ENCODE assay signal across 32 cellular contexts in genomic region chr18:37458697-37459096, GRCh38.
"Had no signal": no experiment of that assay in that cellular context is flagged by ENCODE, and none has a peak within 500 bp of the region (broad histone marks: within the 10 kb centered on the region; RNA-seq: fewer than 3 reads in every experiment).

No MANE protein-coding gene starts in this region.

- H3K4me1 ChIP-seq: ascending aorta had no signal

- H3K27ac ChIP-seq: ascending aorta, cardiac muscle cell, VCaP had no signal

- H3K9me3 ChIP-seq: ascending aorta had no signal

- H3K9me3 Mint-ChIP-seq: activated B cell treated with CpG ODN at 0.5 μM for 24 hours; activated CD4-positive, alpha-beta memory T cell treated with anti-CD3 and anti-CD28 coated beads for 36 hours; activated CD4-positive, alpha-beta T cell treated with anti-CD3 and anti-CD28 coated beads, Interleukin-2, amount 10 ng/mL, durations not matched to agents 24 days and 14 days; activated CD8-positive, alpha-beta T cell treated with anti-CD3 and anti-CD28 coated beads for 36 hours; activated naive CD4-positive, alpha-beta T cell treated with anti-CD3 and anti-CD28 coated beads, Interleukin-2, amount 10 ng/mL, durations not matched to agents 7 days and 5 days; activated naive CD4-positive, alpha-beta T cell treated with anti-CD3 and anti-CD28 coated beads, Interleukin-2, amount 50 U/mL, for 24 hours; activated naive CD8-positive, alpha-beta T cell treated with anti-CD3 and anti-CD28 coated beads, Interleukin-2, amount 10 ng/mL, durations not matched to agents 7 days and 5 days; activated naive CD8-positive, alpha-beta T cell treated with anti-CD3 and anti-CD28 coated beads, Interleukin-2, amount 50 U/mL, for 24 hours; activated T-cell treated with anti-CD3 and anti-CD28 coated beads, Interleukin-2, amount 50 U/mL, for 24 hours; activated T-helper 2 cell treated with anti-CD3 and anti-CD28 coated beads, Interferon-gamma antibody, Interleukin-2, Interleukin-4, amounts not matched to agents 10 μg/mL and 5 μg/mL and 100 μg/mL, durations not matched to agents 14 hours and 24 hours and 36 hours; T-helper 1 cell treated with Interleukin-12 subunit alpha and Interleukin-12 subunit beta and Interleukin-4 antibody, amounts not matched to agents 30 μg/mL and 1 μg/mL, for 36 hours; T-helper 2 cell treated with Interferon-gamma antibody and Interleukin-4, amounts not matched to agents 5 μg/mL and 100 μg/mL, for 36 hours had no signal

- H3K4me3 ChIP-seq: ascending aorta, cardiac muscle cell had no signal

- H3K36me3 ChIP-seq: ascending aorta, cardiac muscle cell had no signal

- H3K4me3 Mint-ChIP-seq: activated B cell treated with CpG ODN at 0.5 μM for 24 hours; activated CD4-positive, alpha-beta memory T cell treated with anti-CD3 and anti-CD28 coated beads for 36 hours; activated CD4-positive, alpha-beta T cell treated with anti-CD3 and anti-CD28 coated beads, Interleukin-2, amount 10 ng/mL, durations not matched to agents 24 days and 14 days; activated CD8-positive, alpha-beta memory T cell treated with anti-CD3 and anti-CD28 coated beads, Interleukin-2, amount 10 ng/mL, durations not matched to agents 7 days and 5 days; activated CD8-positive, alpha-beta T cell treated with anti-CD3 and anti-CD28 coated beads for 36 hours; activated naive CD4-positive, alpha-beta T cell treated with anti-CD3 and anti-CD28 coated beads, Interleukin-2, amount 10 ng/mL, durations not matched to agents 7 days and 5 days; activated naive CD4-positive, alpha-beta T cell treated with anti-CD3 and anti-CD28 coated beads, Interleukin-2, amount 50 U/mL, for 24 hours; activated naive CD8-positive, alpha-beta T cell; activated naive CD8-positive, alpha-beta T cell treated with anti-CD3 and anti-CD28 coated beads, Interleukin-2, amount 10 ng/mL, durations not matched to agents 7 days and 5 days; activated naive CD8-positive, alpha-beta T cell treated with anti-CD3 and anti-CD28 coated beads, Interleukin-2, amount 50 U/mL, for 24 hours; activated T-cell treated with anti-CD3 and anti-CD28 coated beads, Interleukin-2, amount 50 U/mL, for 24 hours; brain; T-helper 1 cell treated with Interleukin-12 subunit alpha and Interleukin-12 subunit beta and Interleukin-4 antibody, amounts not matched to agents 30 μg/mL and 1 μg/mL, for 36 hours; T-helper 2 cell treated with Interferon-gamma antibody and Interleukin-4, amounts not matched to agents 5 μg/mL and 100 μg/mL, for 36 hours had no signal

- H3K36me3 Mint-ChIP-seq: activated CD4-positive, alpha-beta memory T cell treated with anti-CD3 and anti-CD28 coated beads for 36 hours; activated CD8-positive, alpha-beta memory T cell treated with anti-CD3 and anti-CD28 coated beads, Interleukin-2, amount 10 ng/mL, durations not matched to agents 7 days and 5 days; activated naive CD4-positive, alpha-beta T cell treated with anti-CD3 and anti-CD28 coated beads, Interleukin-2, amount 10 ng/mL, durations not matched to agents 7 days and 5 days; activated naive CD4-positive, alpha-beta T cell treated with anti-CD3 and anti-CD28 coated beads, Interleukin-2, amount 50 U/mL, for 24 hours; activated naive CD8-positive, alpha-beta T cell; activated naive CD8-positive, alpha-beta T cell treated with anti-CD3 and anti-CD28 coated beads, Interleukin-2, amount 10 ng/mL, durations not matched to agents 7 days and 5 days; brain had no signal

- H3K27me3 ChIP-seq: ascending aorta, cardiac muscle cell had no signal

- H3K27ac Mint-ChIP-seq: activated B cell treated with CpG ODN at 0.5 μM for 24 hours; activated CD4-positive, alpha-beta memory T cell treated with anti-CD3 and anti-CD28 coated beads for 36 hours; activated CD4-positive, alpha-beta T cell treated with anti-CD3 and anti-CD28 coated beads, Interleukin-2, amount 10 ng/mL, durations not matched to agents 24 days and 14 days; activated CD8-positive, alpha-beta memory T cell treated with anti-CD3 and anti-CD28 coated beads, Interleukin-2, amount 10 ng/mL, durations not matched to agents 7 days and 5 days; activated CD8-positive, alpha-beta T cell treated with anti-CD3 and anti-CD28 coated beads for 36 hours; activated naive CD4-positive, alpha-beta T cell treated with anti-CD3 and anti-CD28 coated beads, Interleukin-2, amount 10 ng/mL, durations not matched to agents 7 days and 5 days; activated naive CD4-positive, alpha-beta T cell treated with anti-CD3 and anti-CD28 coated beads, Interleukin-2, amount 50 U/mL, for 24 hours; activated naive CD8-positive, alpha-beta T cell; activated naive CD8-positive, alpha-beta T cell treated with anti-CD3 and anti-CD28 coated beads, Interleukin-2, amount 10 ng/mL, durations not matched to agents 7 days and 5 days; activated naive CD8-positive, alpha-beta T cell treated with anti-CD3 and anti-CD28 coated beads, Interleukin-2, amount 50 U/mL, for 24 hours; activated T-cell treated with anti-CD3 and anti-CD28 coated beads, Interleukin-2, amount 50 U/mL, for 24 hours; activated T-helper 2 cell treated with anti-CD3 and anti-CD28 coated beads, Interferon-gamma antibody, Interleukin-2, Interleukin-4, amounts not matched to agents 10 μg/mL and 5 μg/mL and 100 μg/mL, durations not matched to agents 14 hours and 24 hours and 36 hours; brain; T-helper 1 cell treated with Interleukin-12 subunit alpha and Interleukin-12 subunit beta and Interleukin-4 antibody, amounts not matched to agents 30 μg/mL and 1 μg/mL, for 36 hours; T-helper 2 cell treated with Interferon-gamma antibody and Interleukin-4, amounts not matched to agents 5 μg/mL and 100 μg/mL, for 36 hours had no signal

- H3K4me1 Mint-ChIP-seq: activated B cell treated with CpG ODN at 0.5 μM for 24 hours; activated CD4-positive, alpha-beta T cell treated with anti-CD3 and anti-CD28 coated beads, Interleukin-2, amount 10 ng/mL, durations not matched to agents 24 days and 14 days; activated CD8-positive, alpha-beta memory T cell treated with anti-CD3 and anti-CD28 coated beads, Interleukin-2, amount 10 ng/mL, durations not matched to agents 7 days and 5 days; activated naive CD4-positive, alpha-beta T cell treated with anti-CD3 and anti-CD28 coated beads, Interleukin-2, amount 10 ng/mL, durations not matched to agents 7 days and 5 days; activated naive CD4-positive, alpha-beta T cell treated with anti-CD3 and anti-CD28 coated beads, Interleukin-2, amount 50 U/mL, for 24 hours; activated naive CD8-positive, alpha-beta T cell treated with anti-CD3 and anti-CD28 coated beads, Interleukin-2, amount 10 ng/mL, durations not matched to agents 7 days and 5 days; activated naive CD8-positive, alpha-beta T cell treated with anti-CD3 and anti-CD28 coated beads, Interleukin-2, amount 50 U/mL, for 24 hours had no signal

- DNase-seq: activated B cell treated with CpG ODN at 0.5 μM for 24 hours; activated CD4-positive, alpha-beta memory T cell treated with anti-CD3 and anti-CD28 coated beads for 36 hours; activated CD4-positive, alpha-beta T cell treated with anti-CD3 and anti-CD28 coated beads for 4 hours; activated CD4-positive, alpha-beta T cell treated with anti-CD3 and anti-CD28 coated beads, Interleukin-2, amount 10 ng/mL, durations not matched to agents 24 days and 14 days; activated CD4-positive, alpha-beta T cell treated with anti-CD3 and anti-CD28 coated beads, Interleukin-2, amount 50 U/mL, for 1 hour; activated CD4-positive, alpha-beta T cell treated with anti-CD3 and anti-CD28 coated beads, Interleukin-2, amount 50 U/mL, for 4 hours; activated CD4-positive, CD25-positive, alpha-beta regulatory T cell treated with anti-CD3 and anti-CD28 coated beads, Interleukin-2, amount 50 U/mL, for 72 hours; activated CD8-positive, alpha-beta memory T cell treated with anti-CD3 and anti-CD28 coated beads, Interleukin-2, amount 10 ng/mL, durations not matched to agents 7 days and 5 days; activated CD8-positive, alpha-beta memory T cell treated with anti-CD3 and anti-CD28 coated beads, Interleukin-2, amount 50 U/mL, for 48 hours; activated CD8-positive, alpha-beta T cell treated with anti-CD3 and anti-CD28 coated beads for 36 hours; activated effector memory CD4-positive, alpha-beta T cell treated with Interleukin-2 at 50 U/mL for 16 hours; activated gamma-delta T cell; activated naive CD4-positive, alpha-beta T cell treated with anti-CD3 and anti-CD28 coated beads, Interleukin-2, amount 10 ng/mL, durations not matched to agents 7 days and 5 days; activated naive CD4-positive, alpha-beta T cell treated with Interleukin-2 at 50 U/mL for 16 hours; activated naive CD8-positive, alpha-beta T cell treated with anti-CD3 and anti-CD28 coated beads, Interleukin-2, amount 10 ng/mL, durations not matched to agents 7 days and 5 days; activated naive CD8-positive, alpha-beta T cell treated with anti-CD3 and anti-CD28 coated beads, Interleukin-2, amount 50 U/mL, for 24 hours; activated T-cell treated with anti-CD3 and anti-CD28 coated beads, Interleukin-2, amount 50 U/mL, for 24 hours; activated T-cell treated with anti-CD3 and anti-CD28 coated beads, Interleukin-2, amount 50 U/mL, for 48 hours; anterior cingulate cortex; central memory CD4-positive, alpha-beta T cell; T-helper 1 cell; T-helper 2 cell; T-helper 9 cell had no signal

- H3K27me3 Mint-ChIP-seq: activated B cell treated with CpG ODN at 0.5 μM for 24 hours; activated CD4-positive, alpha-beta memory T cell treated with anti-CD3 and anti-CD28 coated beads for 36 hours; activated CD4-positive, alpha-beta T cell treated with anti-CD3 and anti-CD28 coated beads, Interleukin-2, amount 10 ng/mL, durations not matched to agents 24 days and 14 days; activated CD8-positive, alpha-beta memory T cell treated with anti-CD3 and anti-CD28 coated beads, Interleukin-2, amount 10 ng/mL, durations not matched to agents 7 days and 5 days; activated naive CD4-positive, alpha-beta T cell treated with anti-CD3 and anti-CD28 coated beads, Interleukin-2, amount 10 ng/mL, durations not matched to agents 7 days and 5 days; activated naive CD4-positive, alpha-beta T cell treated with anti-CD3 and anti-CD28 coated beads, Interleukin-2, amount 50 U/mL, for 24 hours; activated naive CD8-positive, alpha-beta T cell; activated naive CD8-positive, alpha-beta T cell treated with anti-CD3 and anti-CD28 coated beads, Interleukin-2, amount 50 U/mL, for 24 hours; activated T-cell treated with anti-CD3 and anti-CD28 coated beads, Interleukin-2, amount 50 U/mL, for 24 hours had no signal
